25 cellular contexts compared by ENCODE assay signal in the genomic region with DNA sequence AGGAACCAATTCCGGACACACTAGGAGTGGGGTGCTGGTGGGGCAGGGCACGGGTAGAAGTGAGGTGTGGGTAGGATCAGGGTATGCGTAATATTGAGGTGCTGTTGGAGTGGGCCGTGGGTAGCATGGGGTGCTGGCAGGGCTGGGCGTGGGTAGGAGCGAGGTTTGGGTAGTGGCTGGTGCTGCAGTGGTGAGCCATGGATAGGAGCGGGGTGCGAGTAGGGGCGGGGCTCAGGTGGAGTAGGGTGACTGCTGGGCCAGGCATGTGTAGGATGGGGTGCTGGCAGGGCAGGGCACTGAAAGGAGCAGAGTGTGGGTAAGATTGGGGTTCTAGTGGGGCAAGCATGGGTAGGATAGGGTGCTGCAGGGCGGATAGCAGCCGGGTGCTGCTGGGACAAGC.
"Had no signal": no experiment of that assay in that cellular context is flagged by ENCODE, and none has a peak within 500 bp of the region (broad histone marks: within the 10 kb centered on the region; RNA-seq: fewer than 3 reads in every experiment).

No MANE protein-coding gene starts in this region.

- ATAC-seq: mucosa of descending colon; naive thymus-derived CD4-positive, alpha-beta T cell; pancreas; stimulated activated memory B cell treated with anti-CD40 and anti-IgM and Interleukin-4, amounts not matched to agents 10 μg/mL and 1 μg/mL and 100 μg/mL, for 72 hours had no signal

- H3K27ac Mint-ChIP-seq: memory B cell; natural killer cell treated with Interleukin-12 subunit alpha and Interleukin-12 subunit beta and Interleukin-15 and Interleukin-18, amount 100 ng/mL, for 72 hours; stimulated activated memory B cell treated with anti-CD40 and anti-IgM and Interleukin-4, amounts not matched to agents 10 μg/mL and 1 μg/mL and 100 μg/mL, for 72 hours; type B pancreatic cell had no signal

- H3K4me3 Mint-ChIP-seq: memory B cell; natural killer cell treated with Interleukin-12 subunit alpha and Interleukin-12 subunit beta and Interleukin-15 and Interleukin-18, amount 100 ng/mL, for 72 hours; stimulated activated memory B cell treated with anti-CD40 and anti-IgM and Interleukin-4, amounts not matched to agents 10 μg/mL and 1 μg/mL and 100 μg/mL, for 72 hours; type B pancreatic cell had no signal

- H3K27me3 ChIP-seq: pancreas, sigmoid colon had no signal

- H3K9me3 Mint-ChIP-seq: memory B cell; natural killer cell treated with Interleukin-12 subunit alpha and Interleukin-12 subunit beta and Interleukin-15 and Interleukin-18, amount 100 ng/mL, for 72 hours; stimulated activated memory B cell treated with anti-CD40 and anti-IgM and Interleukin-4, amounts not matched to agents 10 μg/mL and 1 μg/mL and 100 μg/mL, for 72 hours; type B pancreatic cell had no signal

- H3K27ac ChIP-seq: heart left ventricle, left ventricle myocardium inferior, pancreas, prostate gland, sigmoid colon, suprapubic skin, thoracic aorta, tibial artery had no signal

- H3K36me3 ChIP-seq: heart left ventricle, left ventricle myocardium inferior, pancreas, prostate gland, sigmoid colon, suprapubic skin, thoracic aorta, tibial artery had no signal

- H3K27me3 Mint-ChIP-seq: stimulated activated memory B cell treated with anti-CD40 and anti-IgM and Interleukin-4, amounts not matched to agents 10 μg/mL and 1 μg/mL and 100 μg/mL, for 72 hours had no signal

- H3K4me3 ChIP-seq: heart left ventricle, left ventricle myocardium inferior, mucosa of descending colon, pancreas, prostate gland, sigmoid colon, suprapubic skin, thoracic aorta, tibial artery had no signal

- H3K4me1 ChIP-seq: heart left ventricle, left ventricle myocardium inferior, pancreas, prostate gland, sigmoid colon, suprapubic skin, tibial artery had no signal

- DNase-seq: heart left ventricle; islet precursor cell; left ventricle myocardium inferior; midbrain; mucosa of descending colon; naive thymus-derived CD4-positive, alpha-beta T cell; nucleus accumbens; pancreas; retina; right cardiac atrium; sigmoid colon; small intestine; stimulated activated CD4-positive, alpha-beta T cell treated with anti-CD3 and anti-CD28 coated beads, Interleukin-1b, Interleukin-23, amount 100 ng/mL, for 48 hours; stimulated activated CD4-positive, alpha-beta T cell treated with anti-CD3 and anti-CD28 coated beads, Interleukin-2, amount 100 ng/mL, for 48 hours; stimulated activated CD4-positive, alpha-beta T cell treated with anti-CD3 and anti-CD28 coated beads, Interleukin-4, amount 100 ng/mL, for 4 hours; stimulated activated CD8-positive, alpha-beta memory T cell treated with anti-CD3 and anti-CD28 coated beads, Interleukin-4, amount 100 ng/mL, for 48 hours; stimulated activated naive CD4-positive, alpha-beta T cell treated with Interleukin-2 at 50 U/mL for 16 hours; tibial artery had no signal

- H3K9me3 ChIP-seq: heart left ventricle, left ventricle myocardium inferior, mucosa of descending colon, pancreas, prostate gland, sigmoid colon, suprapubic skin, thoracic aorta, tibial artery had no signal
